In the genomic region with DNA sequence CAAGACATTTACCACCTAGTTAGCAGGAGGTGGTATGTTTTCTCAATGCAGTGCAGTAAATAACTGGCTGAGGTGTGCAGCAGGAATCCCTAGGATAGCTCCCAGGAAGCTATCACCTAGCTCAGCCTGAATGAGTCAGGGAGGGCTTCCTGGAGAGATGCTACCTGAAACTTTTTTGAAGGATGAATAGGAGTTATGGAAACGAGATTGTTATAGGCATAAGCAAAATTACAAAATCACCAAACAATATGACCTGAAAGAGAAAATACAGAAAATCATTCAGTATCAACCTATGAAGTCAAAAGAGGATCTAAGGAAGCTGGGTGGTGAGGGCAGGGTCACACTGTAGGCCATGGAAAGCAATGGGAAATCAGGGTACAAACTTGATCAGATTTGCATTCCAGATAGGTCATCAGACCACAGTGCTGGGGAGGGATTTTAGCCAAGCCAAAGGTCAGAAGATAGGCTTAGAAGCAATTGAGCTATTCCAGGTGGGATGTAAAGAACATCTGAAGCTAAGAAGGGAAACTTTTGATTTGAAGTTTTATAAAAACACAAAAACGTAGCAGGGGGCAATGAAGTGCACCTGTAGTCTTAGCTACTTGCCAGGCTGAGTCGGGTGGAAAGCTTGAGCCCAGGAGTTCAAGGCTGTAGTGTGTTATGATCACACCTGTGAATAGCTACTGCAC, we compare ENCODE assay signal across 2 cellular contexts.
TF ChIP-seq lines count a peak whose summit lies in the region.

No MANE protein-coding gene starts in this region.

TF ChIP-seq in HCT116, 20 proteins besides CTCF, POLR2A, EP300 and RAD21:
- TF ChIP-seq SRF (IDR thresholded peaks at IDR 0.05; ENCODE audit: low read depth) (peak; percentile 45; the same call in 1 of the 2 replicates), FOSL1 (IDR thresholded peaks at IDR 0.05; ENCODE audit: low read depth) (peak; percentile 37), ZFX (IDR thresholded peaks at IDR 0.05) (no peak), CEBPB (IDR thresholded peaks at IDR 0.05; ENCODE audit: low read depth) (peak; percentile 24; the same call in 1 of the 2 replicates), EZH2phosphoT487 (IDR thresholded peaks at IDR 0.05; ENCODE audit: borderline replicate concordance) (no peak), ELF1 (IDR thresholded peaks at IDR 0.05; ENCODE audit: borderline replicate concordance, low read depth) (no peak; the same call in 1 of the 2 replicates), POLR2AphosphoS5 (IDR thresholded peaks at IDR 0.05; ENCODE audit: low read depth, low read length) (peak; percentile 92), JUND (IDR thresholded peaks at IDR 0.05) (peak; percentile 81), TCF7L2 (IDR thresholded peaks at IDR 0.05; ENCODE audit: borderline replicate concordance, extremely low read depth, insufficient read depth, insufficient read length) (no peak), SIN3A (IDR thresholded peaks at IDR 0.05; ENCODE audit: low read depth) (peak; percentile 90), EZH2 (IDR thresholded peaks at IDR 0.05) (no peak), SP1 (IDR thresholded peaks at IDR 0.05; ENCODE audit: low read depth) (peak; percentile 62), YY1 (IDR thresholded peaks at IDR 0.05; ENCODE audit: extremely low read depth, insufficient replicate concordance, low read depth, low read length) (no peak), CBX3 (IDR thresholded peaks at IDR 0.05; ENCODE audit: low read depth) (peak; percentile 26; the same call in 1 of the 2 replicates), EGR1 (IDR thresholded peaks at IDR 0.05; ENCODE audit: low read depth) (peak; percentile 41), ZNF274 (IDR thresholded peaks at IDR 0.05; ENCODE audit: low read depth, low read length) (no peak)
- TF ChIP-seq, protein P1, sequence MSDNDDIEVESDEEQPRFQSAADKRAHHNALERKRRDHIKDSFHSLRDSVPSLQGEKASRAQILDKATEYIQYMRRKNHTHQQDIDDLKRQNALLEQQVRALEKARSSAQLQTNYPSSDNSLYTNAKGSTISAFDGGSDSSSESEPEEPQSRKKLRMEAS (IDR thresholded peaks at IDR 0.05) = peak; percentile 55
- TF ChIP-seq, protein P2, sequence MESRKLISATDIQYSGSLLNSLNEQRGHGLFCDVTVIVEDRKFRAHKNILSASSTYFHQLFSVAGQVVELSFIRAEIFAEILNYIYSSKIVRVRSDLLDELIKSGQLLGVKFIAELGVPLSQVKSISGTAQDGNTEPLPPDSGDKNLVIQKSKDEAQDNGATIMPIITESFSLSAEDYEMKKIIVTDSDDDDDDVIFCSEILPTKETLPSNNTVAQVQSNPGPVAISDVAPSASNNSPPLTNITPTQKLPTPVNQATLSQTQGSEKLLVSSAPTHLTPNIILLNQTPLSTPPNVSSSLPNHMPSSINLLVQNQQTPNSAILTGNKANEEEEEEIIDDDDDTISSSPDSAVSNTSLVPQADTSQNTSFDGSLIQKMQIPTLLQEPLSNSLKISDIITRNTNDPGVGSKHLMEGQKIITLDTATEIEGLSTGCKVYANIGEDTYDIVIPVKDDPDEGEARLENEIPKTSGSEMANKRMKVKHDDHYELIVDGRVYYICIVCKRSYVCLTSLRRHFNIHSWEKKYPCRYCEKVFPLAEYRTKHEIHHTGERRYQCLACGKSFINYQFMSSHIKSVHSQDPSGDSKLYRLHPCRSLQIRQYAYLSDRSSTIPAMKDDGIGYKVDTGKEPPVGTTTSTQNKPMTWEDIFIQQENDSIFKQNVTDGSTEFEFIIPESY (IDR thresholded peaks at IDR 0.05; ENCODE audit: extremely low read depth, insufficient replicate concordance, low read length) = peak; percentile 71
- TF ChIP-seq, protein P3, sequence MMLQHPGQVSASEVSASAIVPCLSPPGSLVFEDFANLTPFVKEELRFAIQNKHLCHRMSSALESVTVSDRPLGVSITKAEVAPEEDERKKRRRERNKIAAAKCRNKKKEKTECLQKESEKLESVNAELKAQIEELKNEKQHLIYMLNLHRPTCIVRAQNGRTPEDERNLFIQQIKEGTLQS (IDR thresholded peaks at IDR 0.05) = peak; percentile 56; the same call in 1 of the 2 replicates
- TF ChIP-seq, protein P4, sequence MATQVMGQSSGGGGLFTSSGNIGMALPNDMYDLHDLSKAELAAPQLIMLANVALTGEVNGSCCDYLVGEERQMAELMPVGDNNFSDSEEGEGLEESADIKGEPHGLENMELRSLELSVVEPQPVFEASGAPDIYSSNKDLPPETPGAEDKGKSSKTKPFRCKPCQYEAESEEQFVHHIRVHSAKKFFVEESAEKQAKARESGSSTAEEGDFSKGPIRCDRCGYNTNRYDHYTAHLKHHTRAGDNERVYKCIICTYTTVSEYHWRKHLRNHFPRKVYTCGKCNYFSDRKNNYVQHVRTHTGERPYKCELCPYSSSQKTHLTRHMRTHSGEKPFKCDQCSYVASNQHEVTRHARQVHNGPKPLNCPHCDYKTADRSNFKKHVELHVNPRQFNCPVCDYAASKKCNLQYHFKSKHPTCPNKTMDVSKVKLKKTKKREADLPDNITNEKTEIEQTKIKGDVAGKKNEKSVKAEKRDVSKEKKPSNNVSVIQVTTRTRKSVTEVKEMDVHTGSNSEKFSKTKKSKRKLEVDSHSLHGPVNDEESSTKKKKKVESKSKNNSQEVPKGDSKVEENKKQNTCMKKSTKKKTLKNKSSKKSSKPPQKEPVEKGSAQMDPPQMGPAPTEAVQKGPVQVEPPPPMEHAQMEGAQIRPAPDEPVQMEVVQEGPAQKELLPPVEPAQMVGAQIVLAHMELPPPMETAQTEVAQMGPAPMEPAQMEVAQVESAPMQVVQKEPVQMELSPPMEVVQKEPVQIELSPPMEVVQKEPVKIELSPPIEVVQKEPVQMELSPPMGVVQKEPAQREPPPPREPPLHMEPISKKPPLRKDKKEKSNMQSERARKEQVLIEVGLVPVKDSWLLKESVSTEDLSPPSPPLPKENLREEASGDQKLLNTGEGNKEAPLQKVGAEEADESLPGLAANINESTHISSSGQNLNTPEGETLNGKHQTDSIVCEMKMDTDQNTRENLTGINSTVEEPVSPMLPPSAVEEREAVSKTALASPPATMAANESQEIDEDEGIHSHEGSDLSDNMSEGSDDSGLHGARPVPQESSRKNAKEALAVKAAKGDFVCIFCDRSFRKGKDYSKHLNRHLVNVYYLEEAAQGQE (IDR thresholded peaks at IDR 0.05; ENCODE audit: low read depth) = no peak

TF ChIP-seq in K562, 482 proteins besides CTCF, POLR2A, EP300 and RAD21:
- peak in 1 of 2 experiments; percentile 37; a peak in 1 of 4 replicates for TF ChIP-seq HDAC1 (IDR thresholded peaks at IDR 0.05)
- peak in 1 of 2 experiments; percentile 65; a peak in 1 of 4 replicates for TF ChIP-seq RCOR1 (IDR thresholded peaks at IDR 0.05; ENCODE audit: borderline replicate concordance in 1 of 2, low read depth in 2 of 2, low read length in 2 of 2)
- no peak for TF ChIP-seq RBM15 (IDR thresholded peaks at IDR 0.05; ENCODE audit: insufficient read depth, low read length)
- peak; percentile 71 to 72; a peak in 3 of 4 replicates for TF ChIP-seq KDM1A (IDR thresholded peaks at IDR 0.05)
- TF ChIP-seq, protein P5, sequence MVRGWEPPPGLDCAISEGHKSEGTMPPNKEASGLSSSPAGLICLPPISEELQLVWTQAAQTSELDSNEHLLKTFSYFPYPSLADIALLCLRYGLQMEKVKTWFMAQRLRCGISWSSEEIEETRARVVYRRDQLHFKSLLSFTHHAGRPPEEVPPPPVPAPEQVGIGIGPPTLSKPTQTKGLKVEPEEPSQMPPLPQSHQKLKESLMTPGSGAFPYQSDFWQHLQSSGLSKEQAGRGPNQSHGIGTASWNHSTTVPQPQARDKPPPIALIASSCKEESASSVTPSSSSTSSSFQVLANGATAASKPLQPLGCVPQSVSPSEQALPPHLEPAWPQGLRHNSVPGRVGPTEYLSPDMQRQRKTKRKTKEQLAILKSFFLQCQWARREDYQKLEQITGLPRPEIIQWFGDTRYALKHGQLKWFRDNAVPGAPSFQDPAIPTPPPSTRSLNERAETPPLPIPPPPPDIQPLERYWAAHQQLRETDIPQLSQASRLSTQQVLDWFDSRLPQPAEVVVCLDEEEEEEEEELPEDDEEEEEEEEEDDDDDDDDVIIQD (CRISPR knock-in tag; IDR thresholded peaks at IDR 0.05) = no peak
- TF ChIP-seq CBFA2T3 (IDR thresholded peaks at IDR 0.05) = no peak
TF ChIP-seq in K562: peak in this region for 3.
